Comparison of ENCODE assay signal across 31 cellular contexts in the genomic region with DNA sequence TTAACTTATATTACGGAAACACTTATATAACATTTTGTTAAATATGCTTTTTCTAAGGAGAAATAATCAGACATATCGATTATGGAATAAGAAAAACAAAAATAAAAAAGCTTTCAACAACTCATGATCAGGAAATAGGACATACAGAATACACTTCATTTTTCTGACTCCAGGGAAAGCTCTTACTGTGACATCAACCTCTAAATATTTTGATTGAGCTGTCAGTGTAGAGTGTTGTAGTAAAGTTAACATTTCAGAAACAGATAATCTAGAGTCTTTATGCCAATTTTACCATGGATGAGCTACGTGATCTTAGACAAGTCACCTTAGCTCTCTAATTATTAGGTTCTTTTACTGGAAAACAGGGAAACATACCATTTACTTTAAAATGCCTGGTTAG.
"Had no signal": no experiment of that assay in that cellular context is flagged by ENCODE, and none has a peak within 500 bp of the region (broad histone marks: within the 10 kb centered on the region; RNA-seq: fewer than 3 reads in every experiment).

No MANE protein-coding gene starts in this region.

- H3K4me1 ChIP-seq: adrenal gland, ascending aorta, body of pancreas, breast epithelium had no signal

- H3K27me3 ChIP-seq: adrenal gland, ascending aorta, body of pancreas, brain microvascular endothelial cell, breast epithelium, cardiac muscle cell had no signal

- H3K9me3 ChIP-seq: adrenal gland, ascending aorta, body of pancreas, breast epithelium had no signal

- DNase-seq: activated effector memory CD4-positive, alpha-beta T cell treated with anti-CD3 and anti-CD28 coated beads, Interleukin-2, amount 50 U/mL, for 16 hours; activated effector memory CD4-positive, alpha-beta T cell treated with Interleukin-2 at 50 U/mL for 16 hours; activated gamma-delta T cell; activated gamma-delta T cell treated with Interleukin-2 at 50 U/mL for 16 hours; activated naive CD4-positive, alpha-beta T cell; activated naive CD4-positive, alpha-beta T cell treated with anti-CD3 and anti-CD28 coated beads for 36 hours; activated naive CD4-positive, alpha-beta T cell treated with anti-CD3 and anti-CD28 coated beads, Interleukin-2, amount 10 ng/mL, durations not matched to agents 7 days and 5 days; activated naive CD4-positive, alpha-beta T cell treated with anti-CD3 and anti-CD28 coated beads, Interleukin-2, amount 50 U/mL, for 16 hours; activated naive CD4-positive, alpha-beta T cell treated with Interleukin-2 at 50 U/mL for 16 hours; activated naive CD8-positive, alpha-beta T cell treated with anti-CD3 and anti-CD28 coated beads for 36 hours; activated naive CD8-positive, alpha-beta T cell treated with anti-CD3 and anti-CD28 coated beads, Interleukin-2, amount 10 ng/mL, durations not matched to agents 7 days and 5 days; activated naive CD8-positive, alpha-beta T cell treated with anti-CD3 and anti-CD28 coated beads, Interleukin-2, amount 50 U/mL, for 24 hours; activated T-cell treated with anti-CD3 and anti-CD28 coated beads, Interleukin-2, amount 50 U/mL, for 24 hours; activated T-cell treated with anti-CD3 and anti-CD28 coated beads, Interleukin-2, amount 50 U/mL, for 4 hours; activated T-cell treated with anti-CD3 and anti-CD28 coated beads, Interleukin-2, amount 50 U/mL, for 48 hours; activated T-cell treated with anti-CD3 and anti-CD28 coated beads, Interleukin-2, amount 50 U/mL, for 72 hours; adrenal gland; amniotic stem cell; amygdala; anterior cingulate cortex; aorta; body of pancreas; brain microvascular endothelial cell; caudate nucleus; central memory CD4-positive, alpha-beta T cell; cerebellar nuclear complex had no signal

- H3K27ac ChIP-seq: adrenal gland, ascending aorta, body of pancreas, brain microvascular endothelial cell, breast epithelium, cardiac muscle cell had no signal

- ATAC-seq: activated naive CD4-positive, alpha-beta T cell treated with anti-CD3 and anti-CD28 coated beads, Interleukin-2, amount 50 U/mL, for 72 hours; activated naive CD8-positive, alpha-beta T cell treated with anti-CD3 and anti-CD28 coated beads, Interleukin-2, amount 50 U/mL, for 24 hours; activated T-cell treated with anti-CD3 and anti-CD28 coated beads, Interleukin-2, amount 50 U/mL, for 4 hours; activated T-cell treated with anti-CD3 and anti-CD28 coated beads, Interleukin-2, amount 50 U/mL, for 72 hours; activated T-helper 17 cell treated with anti-CD3 and anti-CD28 coated beads, Interleukin-2, amount 50 U/mL, for 72 hours; body of pancreas had no signal

- H3K4me3 ChIP-seq: adrenal gland, ascending aorta, body of pancreas, breast epithelium, cardiac muscle cell had no signal

- H3K36me3 ChIP-seq: adrenal gland, ascending aorta, brain microvascular endothelial cell, breast epithelium, cardiac muscle cell had no signal
